11 cellular contexts compared by ENCODE assay signal in genomic region chr5:93249651-93250289, GRCh38.
DNase-seq lines count a peak whose midpoint lies in the region; ATAC-seq and TF ChIP-seq lines count a peak whose summit lies in the region.
"Had no signal": no experiment of that assay in that cellular context is flagged by ENCODE, and none has a peak within 500 bp of the region (broad histone marks: within the 10 kb centered on the region; RNA-seq: fewer than 3 reads in every experiment).

No MANE protein-coding gene starts in this region.

- BruUV-seq in Calu3 (replicated peaks; lab: Mats Ljungman, UMichigan) = no TSS peak

- DNase-seq in Calu3 (peak; percentile 33), SK-N-DZ (ENCODE audit: low spot score) (peak; percentile 51), foreskin melanocyte (peak; percentile 68), posterior vena cava (ENCODE audit: low spot score) (peak; percentile 79), iPS-NIHi11 (ENCODE audit: low spot score) (no peak), NCI-H510A treated with DMSO at 0.1 percent for 48 hours (lab: John Stamatoyannopoulos, UW) (no peak)
- DNase-seq: activated CD4-positive, alpha-beta memory T cell treated with anti-CD3 and anti-CD28 coated beads, Interleukin-2, amount 10 ng/mL, durations not matched to agents 7 days and 5 days; Kasumi-1 had no signal

- H3K27me3 Mint-ChIP-seq in Calu3 (ENCODE audit: unreplicated experiment) = no peaks in the 10 kb centered on the region
- H3K27me3 Mint-ChIP-seq: activated CD4-positive, alpha-beta memory T cell treated with anti-CD3 and anti-CD28 coated beads, Interleukin-2, amount 10 ng/mL, durations not matched to agents 7 days and 5 days had no signal

- no peaks in the 10 kb centered on the region for H3K4me1 Mint-ChIP-seq in Calu3 (ENCODE audit: low read depth, unreplicated experiment)
- H3K4me1 Mint-ChIP-seq: activated CD4-positive, alpha-beta memory T cell treated with anti-CD3 and anti-CD28 coated beads, Interleukin-2, amount 10 ng/mL, durations not matched to agents 7 days and 5 days; CD14-positive monocyte had no signal

- CTCF ChIA-PET in Calu3 (lab: Charles Lee) = interaction anchor here (0.6 kb wide), 1 partner anchor 44 kb away, joined by 4 read pairs; no protein-coding TSS in a partner anchor

- no peaks in the 10 kb centered on the region for H3K9me3 Mint-ChIP-seq in Calu3 (ENCODE audit: low read depth, unreplicated experiment)
- H3K9me3 Mint-ChIP-seq: activated CD4-positive, alpha-beta memory T cell treated with anti-CD3 and anti-CD28 coated beads, Interleukin-2, amount 10 ng/mL, durations not matched to agents 7 days and 5 days had no signal

- peak overlapping the region; percentile 65 for H3K4me3 Mint-ChIP-seq in Calu3 (ENCODE audit: low read depth, unreplicated experiment)
- H3K4me3 Mint-ChIP-seq: activated CD4-positive, alpha-beta memory T cell treated with anti-CD3 and anti-CD28 coated beads, Interleukin-2, amount 10 ng/mL, durations not matched to agents 7 days and 5 days; CD14-positive monocyte had no signal

- intact Hi-C loops in Calu3 (cut with micrococcal nuclease; ENCODE audit: unreplicated experiment) (loop anchor here (2.0 to 10.0 kb wide), 2 partner anchors 157 to 335 kb away; partner anchors contain the start of genes NR2F1 and NR2F1-AS1), posterior vena cava (cut with DNase I) (loop anchor here in 1 of 2 donors (10.0 kb wide), 1 partner anchor 555 kb away; no protein-coding TSS in a partner anchor)

- no peak for ATAC-seq in GM21717 (IDR thresholded peaks at IDR 0.05; ENCODE audit: unreplicated experiment)
- no peak for ATAC-seq in HG02610 (IDR thresholded peaks at IDR 0.05; ENCODE audit: unreplicated experiment)

- TF ChIP-seq CTCF in Calu3 (IDR thresholded peaks at IDR 0.05; ENCODE audit: unreplicated experiment) = no peak

- peaks cover 4% of the 10 kb centered on the region for H3K36me3 Mint-ChIP-seq in Calu3 (ENCODE audit: insufficient read depth, unreplicated experiment)
- H3K36me3 Mint-ChIP-seq: CD14-positive monocyte had no signal

- H3K27ac Mint-ChIP-seq in Calu3 (ENCODE audit: unreplicated experiment) = peak overlapping the region; percentile 9
- H3K27ac Mint-ChIP-seq: activated CD4-positive, alpha-beta memory T cell treated with anti-CD3 and anti-CD28 coated beads, Interleukin-2, amount 10 ng/mL, durations not matched to agents 7 days and 5 days; CD14-positive monocyte had no signal

Comparison
In these comparisons a context has a peak if more than half of its experiments do, and no peak if none do; other contexts are left out.
1. DNase-seq: peak in Calu3 (single experiment), SK-N-DZ (single experiment), foreskin melanocyte (single experiment) and posterior vena cava (single experiment); none in iPS-NIHi11 (single experiment) and NCI-H510A treated with DMSO at 0.1 percent for 48 hours (single experiment).